ENCODE assay signal across 8 cellular contexts in genomic region chr5:119743927-119744326, GRCh38.
A peak's percentile ranks its signal among the peaks of the same experiment; 100 is the strongest.
DNase-seq lines count a peak whose midpoint lies in the region; ATAC-seq and TF ChIP-seq lines count a peak whose summit lies in the region.

No MANE protein-coding gene starts in this region.

- no peaks in the 10 kb centered on the region for H3K9me3 Mint-ChIP-seq in MCF 10A (ENCODE audit: unreplicated experiment)

- intact Hi-C loops in MCF 10A (cut with micrococcal nuclease), result loop anchor here (1.0 to 10.0 kb wide), 5 partner anchors 273 to 756 kb away; partner anchors contain the start of genes DTWD2 and PRR16
- intact Hi-C loops in breast epithelium (cut with DNase I; ENCODE audit: low total_unique reads), result no loop called here
- intact Hi-C loops in cardiac septum (cut with DNase I), result no loop called here

- H3K27me3 Mint-ChIP-seq in MCF 10A (ENCODE audit: insufficient read depth, unreplicated experiment), result no peaks in the 10 kb centered on the region

- no peak overlapping the region for H3K27ac Mint-ChIP-seq in MCF 10A (ENCODE audit: low read depth, unreplicated experiment)

- POLR2A ChIA-PET in MCF 10A (lab: Yijun Ruan, JAX), result no interaction called here

- H3K9me3 ChIP-seq in breast epithelium (no peaks in the 10 kb centered on the region), RWPE2 (ENCODE audit: severe bottlenecking) (no peaks in the 10 kb centered on the region)

- no peaks in the 10 kb centered on the region for H3K36me3 Mint-ChIP-seq in MCF 10A (ENCODE audit: insufficient read depth, unreplicated experiment)

- H3K27me3 ChIP-seq in breast epithelium, result no peaks in the 10 kb centered on the region
- H3K27me3 ChIP-seq in RWPE2 (ENCODE audit: insufficient read depth, poor library complexity, severe bottlenecking), result no peaks in the 10 kb centered on the region

- BruUV-seq in MCF 10A (replicated peaks; lab: Mats Ljungman, UMichigan), result no TSS peak

- TF ChIP-seq POLR2A in breast epithelium (IDR thresholded peaks at IDR 0.05), result no peak

- no peaks in the 10 kb centered on the region for H3K4me1 ChIP-seq in breast epithelium
- H3K4me1 ChIP-seq in RWPE2 (ENCODE audit: insufficient read depth, poor library complexity, severe bottlenecking), result no peaks in the 10 kb centered on the region

- ATAC-seq in GM21447 (IDR thresholded peaks at IDR 0.05; ENCODE audit: unreplicated experiment), result peak; percentile 93
- ATAC-seq in HG03469 (IDR thresholded peaks at IDR 0.05; ENCODE audit: unreplicated experiment), result peak; percentile 93
- ATAC-seq in RWPE2 (ENCODE audit: low read depth), result peak; percentile 77

- CTCF ChIA-PET in MCF 10A (lab: Yijun Ruan, JAX), result no interaction called here

- H3K27ac ChIP-seq in breast epithelium (no peak overlapping the region), RWPE2 (ENCODE audit: poor library complexity, severe bottlenecking) (no peak overlapping the region)

- no peaks in the 10 kb centered on the region for H3K36me3 ChIP-seq in breast epithelium
- H3K36me3 ChIP-seq in RWPE2 (ENCODE audit: low read depth), result no peaks in the 10 kb centered on the region

- DNase-seq in MCF 10A (ENCODE audit: unreplicated experiment) (peak; percentile 89), breast epithelium (ENCODE audit: low spot score in 2 of 2) (no peak), RWPE2 (ENCODE audit: low spot score) (no peak), iPS DF 19.7 (ENCODE audit: low read depth, low spot score) (peak; percentile 35), cardiac septum (ENCODE audit: low spot score) (no peak)
- DNase-seq in activated CD8-positive, alpha-beta memory T cell treated with anti-CD3 and anti-CD28 coated beads, Interleukin-2, amount 50 U/mL, for 48 hours, result no peak

- TF ChIP-seq CTCF in MCF 10A (IDR thresholded peaks at IDR 0.05; ENCODE audit: unreplicated experiment), result peak; percentile 58
- TF ChIP-seq CTCF in breast epithelium (IDR thresholded peaks at IDR 0.05), result peak in 1 of 3 donors; percentile 15
- peak; percentile 73 for TF ChIP-seq CTCF in RWPE2 (IDR thresholded peaks at IDR 0.05; ENCODE audit: poor library complexity, severe bottlenecking)

- H3K4me3 ChIP-seq in breast epithelium (no peak overlapping the region), RWPE2 (ENCODE audit: severe bottlenecking) (no peak overlapping the region)

- H3K4me1 Mint-ChIP-seq in MCF 10A (ENCODE audit: insufficient read depth, unreplicated experiment), result no peaks in the 10 kb centered on the region

- no peak overlapping the region for H3K4me3 Mint-ChIP-seq in MCF 10A (ENCODE audit: unreplicated experiment)

Comparison
In these comparisons a context has a peak if more than half of its experiments do, and no peak if none do; other contexts are left out.
1. DNase-seq: peak in MCF 10A (single experiment) and iPS DF 19.7 (single experiment); none in breast epithelium (0 of 2), RWPE2 (single experiment), activated CD8-positive, alpha-beta memory T cell treated with anti-CD3 and anti-CD28 coated beads, Interleukin-2, amount 50 U/mL, for 48 hours (single experiment) and cardiac septum (single experiment).
2. Peak in every context shown above with its lines, with median percentiles within 50 percentile points of each other: ATAC-seq.